In the genomic region with DNA sequence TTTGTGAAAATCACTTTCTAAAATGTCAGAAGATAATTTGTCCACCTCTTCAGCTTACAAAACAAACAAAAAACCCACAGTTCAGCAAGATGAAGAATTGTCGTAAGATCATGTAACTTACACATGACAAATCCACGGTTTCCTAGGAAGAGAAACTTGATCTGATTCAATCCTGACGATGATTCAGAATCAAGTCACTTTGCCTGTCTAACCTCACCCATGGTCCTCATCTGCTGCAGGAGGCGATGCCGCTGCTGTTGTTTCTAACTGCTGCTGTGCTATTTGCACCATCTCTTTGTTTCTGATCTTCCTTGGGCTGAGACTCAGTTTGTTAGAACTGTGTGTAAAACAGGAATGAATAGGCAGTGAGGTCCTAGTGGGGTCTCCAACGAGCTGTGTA, we compare ENCODE assay signal across 10 cellular contexts. TPM values are rescaled to one million over a fixed set of nuclear protein-coding genes. Genes with fewer than 3 reads are reported as not detected.
DNase-seq lines count a peak whose midpoint lies in the region; ATAC-seq lines count a peak whose summit lies in the region.
"Had no signal": no experiment of that assay in that cellular context is flagged by ENCODE, and none has a peak within 500 bp of the region (broad histone marks: within the 10 kb centered on the region; RNA-seq: fewer than 3 reads in every experiment).

No MANE protein-coding gene starts in this region.

- H2BK15ac ChIP-seq in mesenchymal stem cell (ENCODE audit: low read depth, poor library complexity, severe bottlenecking), result no peak overlapping the region

- H3K79me2 ChIP-seq in Karpas-422 (ENCODE audit: low read length), result no peaks in the 10 kb centered on the region

- H3K27ac ChIP-seq in Karpas-422 (ENCODE audit: low read length) (no peak overlapping the region), mesenchymal stem cell (ENCODE audit: low read length, poor library complexity, severe bottlenecking) (no peak overlapping the region)

- H2BK12ac ChIP-seq in mesenchymal stem cell (ENCODE audit: low read length in 2 of 2), result no peak overlapping the region

- H4K20me1 ChIP-seq in Karpas-422 (ENCODE audit: insufficient read depth, low read depth, low read length), result no peaks in the 10 kb centered on the region

- H3K79me1 ChIP-seq in mesenchymal stem cell (replicated peaks; ENCODE audit: low read length, poor library complexity, severe bottlenecking), result no peaks in the 10 kb centered on the region

- DNase-seq in DMS 273 (lab: John Stamatoyannopoulos, UW; ENCODE audit: unreplicated experiment) (peak; percentile 59), Karpas-422 (no peak), amniotic stem cell (lab: John Stamatoyannopoulos, UW) (peak; percentile 36), mesenchymal stem cell (peak; percentile 60), NCI-H2029 (lab: John Stamatoyannopoulos, UW) (no peak), NCI-H1436 (lab: John Stamatoyannopoulos, UW) (no peak)
- DNase-seq: activated naive CD4-positive, alpha-beta T cell treated with anti-CD3 and anti-CD28 coated beads for 36 hours; natural killer cell; stimulated activated CD4-positive, alpha-beta T cell treated with anti-CD3 and anti-CD28 coated beads, Interleukin-4, amount 100 ng/mL, for 1 hour had no signal

- H3K4me2 ChIP-seq in Karpas-422 (ENCODE audit: low read depth, low read length, poor library complexity, severe bottlenecking) (no peak overlapping the region), mesenchymal stem cell (ENCODE audit: low read length, poor library complexity, severe bottlenecking) (peak overlapping the region; percentile 57)

- H3K27me3 ChIP-seq in Karpas-422 (ENCODE audit: low read length) (no peaks in the 10 kb centered on the region), mesenchymal stem cell (ENCODE audit: control insufficient read depth in 1 of 2, insufficient read depth in 1 of 2, low read length in 2 of 2) (peaks cover 15 to 26% of the 10 kb centered on the region in 2 experiments)

- no peaks in the 10 kb centered on the region for H3K9me3 ChIP-seq in Karpas-422 (ENCODE audit: low read length)
- H3K9me3 ChIP-seq in mesenchymal stem cell (ENCODE audit: control insufficient read depth, low read length), result no peaks in the 10 kb centered on the region

- H2BK5ac ChIP-seq in mesenchymal stem cell (ENCODE audit: low read depth, low read length, poor library complexity, severe bottlenecking), result no peak overlapping the region

- WGBS in mesenchymal stem cell, result 47% methylated on average over 6 of the region's 6 CpGs

- peak overlapping the region in 1 of 2 experiments; percentile 54 for H3K18ac ChIP-seq in mesenchymal stem cell (ENCODE audit: low read depth in 1 of 2, low read length in 2 of 2)

- H2AFZ ChIP-seq in Karpas-422 (ENCODE audit: low read length), result no peak overlapping the region
- no peak overlapping the region for H2AFZ ChIP-seq in mesenchymal stem cell (ENCODE audit: low read depth, low read length)

- no peaks in the 10 kb centered on the region for H3K9me2 ChIP-seq in Karpas-422 (replicated peaks; ENCODE audit: insufficient read depth, low read length)

- H3K36me3 ChIP-seq in Karpas-422 (ENCODE audit: insufficient read depth, low read length) (no peaks in the 10 kb centered on the region), mesenchymal stem cell (ENCODE audit: control insufficient read depth in 1 of 2, insufficient read depth in 2 of 2, low read depth in 1 of 2, low read length in 2 of 2) (no peaks in the 10 kb centered on the region)

- H3K14ac ChIP-seq in mesenchymal stem cell (ENCODE audit: low read length in 2 of 2), result no peak overlapping the region

- H3K4ac ChIP-seq in mesenchymal stem cell (ENCODE audit: low read depth in 1 of 2, low read length in 2 of 2), result no peak overlapping the region

- H2AK5ac ChIP-seq in mesenchymal stem cell (ENCODE audit: low read length, severe bottlenecking), result no peak overlapping the region

- no peak overlapping the region for H2BK120ac ChIP-seq in mesenchymal stem cell (ENCODE audit: low read depth, low read length)

- no peak overlapping the region for H4K91ac ChIP-seq in mesenchymal stem cell (ENCODE audit: low read length)

- ATAC-seq in HG03571 (IDR thresholded peaks at IDR 0.05; ENCODE audit: unreplicated experiment), result no peak
- ATAC-seq: natural killer cell had no signal

- H3K4me3 ChIP-seq in Karpas-422 (ENCODE audit: low read length), result no peak overlapping the region
- peak overlapping the region in 1 of 2 experiments; percentile 65 for H3K4me3 ChIP-seq in mesenchymal stem cell (ENCODE audit: insufficient read depth in 1 of 2, low read depth in 1 of 2, low read length in 2 of 2)

- H3K23ac ChIP-seq in mesenchymal stem cell (ENCODE audit: low read length in 2 of 2), result no peak overlapping the region

- H3K4me1 ChIP-seq in Karpas-422 (ENCODE audit: low read length), result no peaks in the 10 kb centered on the region
- peaks cover 4% of the 10 kb centered on the region for H3K4me1 ChIP-seq in mesenchymal stem cell (ENCODE audit: control insufficient read depth, insufficient read depth, low read depth, low read length)

- H4K8ac ChIP-seq in mesenchymal stem cell (ENCODE audit: low read length), result no peak overlapping the region

- 0 out of 2 replicates have a peak overlapping the region, but pooled peaks have one; percentile 7 for H3K9ac ChIP-seq in Karpas-422 (ENCODE audit: low read length)
- H3K9ac ChIP-seq in mesenchymal stem cell (ENCODE audit: low read length), result peak overlapping the region; percentile 66

RNA-seq across cellular contexts. Expression of a gene that starts 10.1 kb away (rescaled TPM):
- not detected in 2 replicates for total RNA-seq in Karpas-422 (2014; rRNA removed; shearing (Covaris generic); ENCODE audit: low replicate concordance)
- not detected for polyA plus RNA-seq in mesenchymal stem cell (2013, experiment 1 of 2)
- not detected for polyA plus RNA-seq in mesenchymal stem cell (2013, experiment 2 of 2)

RNA-seq across cellular contexts. Expression of a gene that starts 11.8 kb away (rescaled TPM):
- total RNA-seq in Karpas-422 (2014; rRNA removed; shearing (Covaris generic); ENCODE audit: low replicate concordance), result not detected in 2 replicates
- polyA plus RNA-seq in mesenchymal stem cell (2013, experiment 1 of 2), result not detected
- not detected for polyA plus RNA-seq in mesenchymal stem cell (2013, experiment 2 of 2)
- total RNA-seq: activated naive CD4-positive, alpha-beta T cell treated with anti-CD3 and anti-CD28 coated beads for 36 hours had no signal

RNA-seq across cellular contexts. Expression of a gene that starts 22.8 kb away (rescaled TPM):
- 0.22 TPM in 1 of 2 replicates, not detected in the other for total RNA-seq in Karpas-422 (2014; rRNA removed; shearing (Covaris generic); ENCODE audit: low replicate concordance)
- polyA plus RNA-seq in mesenchymal stem cell (2013, experiment 1 of 2), result 20.5 TPM
- 20.1 TPM for polyA plus RNA-seq in mesenchymal stem cell (2013, experiment 2 of 2)
- total RNA-seq: activated naive CD4-positive, alpha-beta T cell treated with anti-CD3 and anti-CD28 coated beads for 36 hours had no signal

RNA-seq across cellular contexts. Expression of a gene that starts 49.7 kb away (rescaled TPM):
- total RNA-seq in Karpas-422 (2014; rRNA removed; shearing (Covaris generic); ENCODE audit: low replicate concordance), result not detected in 2 replicates
- 0.03 TPM for polyA plus RNA-seq in mesenchymal stem cell (2013, experiment 1 of 2)
- polyA plus RNA-seq in mesenchymal stem cell (2013, experiment 2 of 2), result 0.05 TPM
- total RNA-seq: activated naive CD4-positive, alpha-beta T cell treated with anti-CD3 and anti-CD28 coated beads for 36 hours; natural killer cell had no signal

RNA-seq across cellular contexts. Expression of a gene that starts 54.1 kb away (rescaled TPM):
- total RNA-seq in Karpas-422 (2014; rRNA removed; shearing (Covaris generic); ENCODE audit: low replicate concordance), result not detected in 2 replicates
- not detected for polyA plus RNA-seq in mesenchymal stem cell (2013, experiment 1 of 2)
- 0.08 TPM for polyA plus RNA-seq in mesenchymal stem cell (2013, experiment 2 of 2)

Comparison
In these comparisons a context has a peak if more than half of its experiments do, and no peak if none do; other contexts are left out.
1. DNase-seq: peak in DMS 273 (single experiment), amniotic stem cell (single experiment) and mesenchymal stem cell (single experiment); none in Karpas-422 (single experiment), NCI-H2029 (single experiment) and NCI-H1436 (single experiment).